ENCODE assay signal across 8 cellular contexts in the genomic region with DNA sequence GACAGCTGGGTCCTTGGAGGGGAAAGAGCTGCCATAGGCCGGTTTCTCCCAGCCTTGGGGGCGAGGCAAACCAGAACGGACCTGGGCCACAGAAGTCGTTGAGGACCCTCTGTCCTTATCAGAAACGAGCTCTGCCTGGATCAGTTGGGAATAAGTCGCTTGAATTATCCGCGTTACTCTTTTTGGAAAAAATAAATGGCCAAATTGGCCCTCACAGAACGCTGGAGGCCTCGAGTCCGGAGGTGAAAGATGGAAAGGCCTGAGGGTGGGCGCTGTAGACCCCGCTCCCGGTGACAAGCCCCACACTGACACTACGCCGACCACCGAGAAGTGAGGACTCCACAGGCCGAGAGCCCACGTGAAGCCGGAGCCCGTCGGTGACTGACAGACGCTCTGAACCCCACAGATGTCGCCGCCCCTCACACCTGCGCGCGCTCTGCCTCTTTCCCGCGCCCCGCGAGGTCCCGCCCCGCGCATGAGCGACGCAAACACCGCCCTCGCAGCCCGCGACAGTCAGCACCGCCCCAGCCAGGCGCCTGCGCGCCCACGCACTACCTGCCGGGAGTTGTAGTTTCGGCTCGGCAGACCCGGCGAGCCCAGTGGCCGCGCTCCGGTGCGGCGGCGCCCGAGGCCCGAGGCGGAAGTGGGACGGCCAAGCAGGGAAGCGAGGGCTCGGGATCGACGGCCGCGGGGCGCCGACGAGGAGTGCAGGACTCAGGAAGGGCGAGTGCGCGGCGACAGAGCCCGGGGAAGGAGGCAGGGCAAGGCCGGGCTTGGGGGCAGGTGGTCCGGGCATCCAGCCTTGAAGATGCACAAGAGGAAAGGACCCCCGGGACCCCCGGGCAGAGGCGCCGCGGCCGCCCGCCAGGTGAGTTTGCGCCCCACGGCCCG. TPM values are rescaled to one million over a fixed set of nuclear protein-coding genes. Genes with fewer than 3 reads are reported as not detected.
DNase-seq lines count a peak whose midpoint lies in the region; ATAC-seq and TF ChIP-seq lines count a peak whose summit lies in the region.

A gene (minus strand): TSS at position 484 of the 891 bp plus-strand sequence. CDS start 1,225 bp downstream, outside the sequence.
A gene (plus strand): TSS at position 568 of the 891 bp plus-strand sequence. CDS start 241 bp downstream, at position 809.

- peaks cover 11% of the 10 kb centered on the region for H3K4me1 Mint-ChIP-seq in activated B cell treated with CpG ODN at 0.5 μM for 24 hours

- peak within 1 kb of the TSS; percentile 75 for H3K27ac ChIP-seq in A673 (ENCODE audit: low read depth, low read length, poor library complexity, severe bottlenecking)

- no peaks in the 10 kb centered on the region for H3K27me3 Mint-ChIP-seq in activated B cell treated with CpG ODN at 0.5 μM for 24 hours

- no peaks in the 10 kb centered on the region for H3K4me1 ChIP-seq in A673 (ENCODE audit: insufficient read depth, low read length, poor library complexity, severe bottlenecking)

- peak within 1 kb of the TSS; percentile 76 for H3K4me3 ChIP-seq in A673 (ENCODE audit: low read depth, low read length, poor library complexity, severe bottlenecking)

- DNase-seq in A673 (ENCODE audit: low spot score) = peak; percentile 94
- peak; percentile 84 for DNase-seq in NCI-H2227 treated with DMSO at 0.1 percent for 48 hours (lab: John Stamatoyannopoulos, UW)
- peak; percentile 93 for DNase-seq in activated B cell treated with CpG ODN at 0.5 μM for 24 hours
- peak; percentile 89 for DNase-seq in central memory CD4-positive, alpha-beta T cell
- peak; percentile 93 for DNase-seq in islet precursor cell
- peak; percentile 96 for DNase-seq in stimulated activated CD4-positive, alpha-beta T cell treated with anti-CD3 and anti-CD28 coated beads, Interleukin-12 subunit alpha, Interleukin-12 subunit beta, amount 100 ng/mL, for 4 hours

- POLR2A ChIA-PET in A673 (lab: Charles Lee; ENCODE audit: low non-redundant PET) = no interaction called here
- POLR2A ChIA-PET in activated B cell treated with CpG ODN at 0.5 μM for 24 hours (lab: Charles Lee) = interaction anchor here (0.6 to 2.3 kb wide), 4 partner anchors 79 to 141 kb away, joined by 4 to 11 read pairs (median 6); a partner anchor contains a TSS

- TSS peak; percentile 64 for BruUV-seq in A673 (replicated peaks; lab: Mats Ljungman, UMichigan)

- TF ChIP-seq CTCF in A673 (conservative IDR thresholded peaks at IDR 0.05; ENCODE audit: low read depth, low read length) (no peak), activated B cell treated with CpG ODN at 0.5 μM for 24 hours (IDR thresholded peaks at IDR 0.05) (no peak)

- CTCF ChIA-PET in A673 (lab: Charles Lee) (no interaction called here), activated B cell treated with CpG ODN at 0.5 μM for 24 hours (lab: Charles Lee) (interaction anchor here (0.7 to 1.1 kb wide), 5 partner anchors 113 to 231 kb away, joined by 3 to 4 read pairs (median 3); a partner anchor contains a TSS)

- intact Hi-C loops in A673 (cut with micrococcal nuclease; ENCODE audit: unreplicated experiment) (no loop called here), activated B cell treated with CpG ODN at 0.5 μM for 24 hours (cut with micrococcal nuclease) (loop anchor here (1.0 to 2.0 kb wide), 5 partner anchors 15 to 126 kb away; a partner anchor contains a TSS)

- peaks cover 4% of the 10 kb centered on the region for H3K36me3 ChIP-seq in A673 (ENCODE audit: insufficient read depth, low read length, poor library complexity, severe bottlenecking)

- peak within 1 kb of the TSS; percentile 87 for H3K4me3 Mint-ChIP-seq in activated B cell treated with CpG ODN at 0.5 μM for 24 hours

- H3K9me3 Mint-ChIP-seq in activated B cell treated with CpG ODN at 0.5 μM for 24 hours = no peaks in the 10 kb centered on the region

- ATAC-seq in GM18867 (IDR thresholded peaks at IDR 0.05; ENCODE audit: unreplicated experiment) = peak; percentile 91
- ATAC-seq in HG03097 (IDR thresholded peaks at IDR 0.05; ENCODE audit: low FRiP score, unreplicated experiment) = peak; percentile 95
- ATAC-seq in activated B cell treated with CpG ODN at 0.5 μM for 24 hours (ENCODE audit: low read depth) = peak; percentile 99

- H3K9me3 ChIP-seq in A673 (ENCODE audit: low read depth, low read length, poor library complexity, severe bottlenecking) = no peaks in the 10 kb centered on the region

- no peaks in the 10 kb centered on the region for H3K27me3 ChIP-seq in A673 (replicated peaks; ENCODE audit: insufficient read depth, low read depth, low read length, poor library complexity)

- peak within 1 kb of the TSS; percentile 78 for H3K27ac Mint-ChIP-seq in activated B cell treated with CpG ODN at 0.5 μM for 24 hours

- H3K36me3 Mint-ChIP-seq in activated B cell treated with CpG ODN at 0.5 μM for 24 hours (ENCODE audit: low read depth) = peaks cover 7% of the 10 kb centered on the region

RNA-seq across cellular contexts. Expression of the first gene that starts in this region (rescaled TPM):
- 3.2 and 4.0 TPM in 2 replicates for total RNA-seq in A673 (2021)
- 1.2 and 2.0 TPM in 2 replicates for total RNA-seq in activated B cell treated with CpG ODN at 0.5 μM for 24 hours

RNA-seq across cellular contexts. Expression of the second gene that starts in this region (rescaled TPM):
- total RNA-seq in A673 (2021) = 38.6 and 40.9 TPM in 2 replicates
- total RNA-seq in activated B cell treated with CpG ODN at 0.5 μM for 24 hours = 32.4 and 35.6 TPM in 2 replicates

Comparison
In these comparisons a context has a peak if more than half of its experiments do, and no peak if none do; other contexts are left out.
1. Peak in every context shown above with its lines: DNase-seq, ATAC-seq, H3K4me3 ChIP-seq and H3K27ac ChIP-seq.